ENCODE assay signal across 18 cellular contexts in the genomic region with DNA sequence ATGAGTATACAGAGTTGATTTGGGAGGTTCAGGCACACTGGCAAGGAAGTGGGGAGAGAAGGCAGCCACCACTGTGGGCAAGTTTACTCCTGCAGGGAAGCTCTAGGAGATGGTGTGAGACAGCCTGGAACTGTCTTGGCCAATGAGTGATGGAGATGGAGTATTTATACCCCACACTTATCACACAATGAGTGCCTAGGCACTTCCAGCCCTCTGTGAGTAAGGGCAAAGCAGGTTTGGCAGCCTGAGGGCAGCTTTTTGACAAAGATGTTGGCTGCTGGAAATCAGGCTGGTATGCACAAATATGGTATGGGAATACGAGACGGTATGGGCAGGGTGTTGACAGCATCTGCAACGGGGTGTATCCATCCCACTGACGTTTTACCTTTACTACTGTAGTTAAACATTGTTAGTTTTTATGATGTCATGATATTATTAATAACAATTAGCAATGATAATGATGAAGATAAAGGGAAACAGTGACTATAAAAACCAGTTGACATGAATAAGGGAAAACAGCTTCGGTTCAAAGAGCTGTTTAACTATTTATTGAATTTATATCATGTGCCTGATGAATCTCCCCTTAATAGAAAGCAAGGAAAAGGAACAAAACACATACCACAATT.
"Had no signal": no experiment of that assay in that cellular context is flagged by ENCODE, and none has a peak within 500 bp of the region (broad histone marks: within the 10 kb centered on the region; RNA-seq: fewer than 3 reads in every experiment).

No MANE protein-coding gene starts in this region.

- H3K4me3 ChIP-seq: heart left ventricle, mucosa of descending colon, sigmoid colon, skin epidermis, uterus had no signal

- DNase-seq: effector memory CD8-positive, alpha-beta T cell; erythroblast; heart left ventricle; hippocampal formation; kidney glomerular epithelial cell; mammary epithelial cell; mucosa of descending colon; naive thymus-derived CD8-positive, alpha-beta T cell; posterior cingulate gyrus; sigmoid colon; stimulated activated CD4-positive, alpha-beta T cell treated with anti-CD3 and anti-CD28 coated beads, Interleukin-12 subunit alpha, Interleukin-12 subunit beta, amount 100 ng/mL, for 4 hours; stimulated activated CD4-positive, alpha-beta T cell treated with anti-CD3 and anti-CD28 coated beads, Interleukin-2, amount 100 ng/mL, for 48 hours; stimulated activated naive CD4-positive, alpha-beta T cell treated with Interleukin-2 at 50 U/mL for 16 hours; uterus had no signal

- H3K27me3 ChIP-seq: heart left ventricle, sigmoid colon, uterus had no signal

- FAIRE-seq: colon, frontal cortex had no signal

- H3K4me1 ChIP-seq: heart left ventricle, sigmoid colon, uterus had no signal

- ATAC-seq: effector memory CD8-positive, alpha-beta T cell; heart left ventricle; left lobe of liver; mucosa of descending colon; naive thymus-derived CD8-positive, alpha-beta T cell had no signal

- H3K9me3 ChIP-seq: mucosa of descending colon, sigmoid colon, uterus had no signal

- H3K36me3 ChIP-seq: sigmoid colon, uterus had no signal

- H3K27ac ChIP-seq: heart left ventricle, sigmoid colon, skin epidermis, uterus had no signal
